ENCODE assay signal across 13 cellular contexts in the genomic region with DNA sequence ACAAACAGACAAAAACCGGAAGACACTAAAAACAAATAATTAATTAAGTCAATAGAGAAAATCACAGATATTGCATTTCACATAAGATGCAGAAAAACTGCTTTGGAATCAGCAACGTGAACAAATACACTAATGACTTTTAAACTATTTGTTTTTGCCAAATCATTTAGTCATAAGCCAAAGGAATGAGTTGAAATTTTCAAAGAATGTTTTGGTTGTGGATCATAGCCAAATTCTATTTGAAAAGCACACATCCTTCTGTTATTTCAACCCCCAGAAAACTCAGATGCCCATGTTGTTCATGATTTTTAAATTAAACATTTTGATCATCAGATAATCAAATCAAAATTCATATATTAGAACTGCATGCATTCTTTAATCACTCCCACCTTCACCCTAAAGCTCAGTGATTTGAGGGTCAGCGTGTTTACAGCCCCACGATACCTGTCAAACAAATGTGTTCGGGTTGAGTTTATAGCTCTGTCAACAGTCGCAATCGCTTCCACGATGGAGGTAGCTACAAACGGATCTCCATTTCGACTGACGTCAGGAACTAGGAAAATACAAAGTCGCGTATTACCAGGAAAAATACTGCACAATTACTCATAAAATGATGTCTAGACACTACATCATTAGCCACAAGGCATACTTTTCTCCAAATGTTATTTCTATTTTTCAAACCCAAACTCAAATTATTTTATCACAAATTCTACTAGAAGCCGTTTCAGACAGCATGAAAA.
DNase-seq lines count a peak whose midpoint lies in the region; ATAC-seq, FAIRE-seq and TF ChIP-seq lines count a peak whose summit lies in the region.
"Had no signal": no experiment of that assay in that cellular context is flagged by ENCODE, and none has a peak within 500 bp of the region (broad histone marks: within the 10 kb centered on the region; RNA-seq: fewer than 3 reads in every experiment).

No MANE protein-coding gene starts in this region.

- H4K20me1 ChIP-seq in fibroblast of lung (ENCODE audit: control insufficient read depth, extremely low read depth, insufficient read depth, low read length): no peaks in the 10 kb centered on the region

- H3K27ac ChIP-seq in RWPE2 (ENCODE audit: poor library complexity, severe bottlenecking) (peak overlapping the region; percentile 52), fibroblast of lung (ENCODE audit: insufficient read depth, low read length) (peak overlapping the region; percentile 86), prostate gland (peak overlapping the region; percentile 11 to 43)
- H3K27ac ChIP-seq: C4-2B had no signal

- H3K36me3 ChIP-seq in RWPE2 (ENCODE audit: low read depth) (peaks cover 50% of the 10 kb centered on the region), fibroblast of lung (ENCODE audit: control insufficient read depth, insufficient read depth, low read length) (peaks cover 18% of the 10 kb centered on the region), prostate gland (peaks cover 0 to 1% of the 10 kb centered on the region in 2 donors)

- H3K27ac Mint-ChIP-seq in T-helper 17 cell: no peak overlapping the region
- H3K27ac Mint-ChIP-seq: activated naive CD8-positive, alpha-beta T cell had no signal

- peaks cover 16% of the 10 kb centered on the region for H3K27me3 Mint-ChIP-seq in T-helper 17 cell

- no peak overlapping the region for H3K9ac ChIP-seq in fibroblast of lung (ENCODE audit: insufficient read depth, low read length)

- H3K27me3 ChIP-seq in RWPE2 (ENCODE audit: insufficient read depth, poor library complexity, severe bottlenecking): no peaks in the 10 kb centered on the region
- H3K27me3 ChIP-seq in fibroblast of lung (ENCODE audit: control insufficient read depth, insufficient read depth, low read length): no peaks in the 10 kb centered on the region
- no peaks in the 10 kb centered on the region for H3K27me3 ChIP-seq in prostate gland (replicated peaks; ENCODE audit: insufficient read depth)

- TF ChIP-seq CTCF in RWPE2 (IDR thresholded peaks at IDR 0.05; ENCODE audit: poor library complexity, severe bottlenecking) (no peak), fibroblast of lung (conservative IDR thresholded peaks at IDR 0.05 in 1 of 2, IDR thresholded peaks at IDR 0.05 in 1 of 2; ENCODE audit: low read depth in 1 of 2, low read length in 2 of 2) (no peak), prostate gland (IDR thresholded peaks at IDR 0.05) (no peak)

- no peak for TF ChIP-seq POLR2A in prostate gland (IDR thresholded peaks at IDR 0.05)
- TF ChIP-seq POLR2A in GM12891 (IDR thresholded peaks at IDR 0.05; ENCODE audit: low read depth, low read length): no peak

- no peak for ATAC-seq in RWPE2 (ENCODE audit: low read depth)
- ATAC-seq in T-helper 17 cell: no peak
- ATAC-seq in GM19455 (IDR thresholded peaks at IDR 0.05; ENCODE audit: unreplicated experiment): no peak
- ATAC-seq: GM12878 had no signal

- WGBS in prostate gland: 69% methylated on average over 14 of the region's 14 CpGs

- no peak overlapping the region for H2AFZ ChIP-seq in fibroblast of lung (ENCODE audit: low read length)

- no peak overlapping the region for H3K4me3 ChIP-seq in RWPE2 (ENCODE audit: severe bottlenecking)
- H3K4me3 ChIP-seq in fibroblast of lung (replicated peaks in 1 of 4; ENCODE audit: control extremely low read depth in 1 of 4, insufficient read depth in 1 of 4, low read depth in 3 of 4, low read length in 4 of 4): no peak overlapping the region
- H3K4me3 ChIP-seq in prostate gland: no peak overlapping the region
- H3K4me3 ChIP-seq: GM12878 had no signal

- peak overlapping the region; percentile 82 for H3K4me2 ChIP-seq in fibroblast of lung (ENCODE audit: extremely low read depth, insufficient read depth, low read length)

- no peak overlapping the region for H3K4me3 Mint-ChIP-seq in T-helper 17 cell
- H3K4me3 Mint-ChIP-seq: activated naive CD8-positive, alpha-beta T cell had no signal

- DNase-seq in AG08395 (ENCODE audit: low spot score) (peak; percentile 73), RWPE2 (ENCODE audit: low spot score) (no peak), fibroblast of lung (ENCODE audit: low read depth in 2 of 2) (peak; percentile 86 to 93), prostate gland (ENCODE audit: low spot score) (no peak), GM12891 (ENCODE audit: insufficient read length, low spot score) (no peak), T-helper 17 cell (no peak), NCI-H510A treated with DMSO at 0.1 percent for 48 hours (lab: John Stamatoyannopoulos, UW) (no peak)
- DNase-seq: activated CD4-positive, alpha-beta T cell treated with anti-CD3 and anti-CD28 coated beads, Interleukin-2, amount 50 U/mL, for 1 hour; SIG-M5 had no signal

- intact Hi-C loops in prostate gland (cut with DNase I): loop anchor here (5.0 kb wide), 2 partner anchors 88 to 168 kb away; a partner anchor contains a TSS

- H3K4me1 ChIP-seq in RWPE2 (ENCODE audit: insufficient read depth, poor library complexity, severe bottlenecking) (peaks cover 18% of the 10 kb centered on the region), fibroblast of lung (ENCODE audit: control insufficient read depth, extremely low read depth, insufficient read depth, low read length) (peaks cover 31% of the 10 kb centered on the region), prostate gland (replicated peaks) (no peaks in the 10 kb centered on the region)

- peaks cover 4% of the 10 kb centered on the region for H3K36me3 Mint-ChIP-seq in T-helper 17 cell (ENCODE audit: low read depth)
- H3K36me3 Mint-ChIP-seq: activated naive CD8-positive, alpha-beta T cell had no signal

- H3K4me1 Mint-ChIP-seq in T-helper 17 cell: peaks cover 2% of the 10 kb centered on the region

- FAIRE-seq in GM12891 (lab: Jason Lieb, UNC): no peak
- FAIRE-seq: GM12878 had no signal

- no peaks in the 10 kb centered on the region for H3K9me3 ChIP-seq in RWPE2 (ENCODE audit: severe bottlenecking)
- no peaks in the 10 kb centered on the region for H3K9me3 ChIP-seq in fibroblast of lung (ENCODE audit: control insufficient read depth, insufficient read depth, low read depth, low read length)
- H3K9me3 ChIP-seq in prostate gland: no peaks in the 10 kb centered on the region
- H3K9me3 ChIP-seq in T-helper 17 cell (ENCODE audit: control insufficient read depth, low read length, poor library complexity, severe bottlenecking): no peaks in the 10 kb centered on the region

- no peaks in the 10 kb centered on the region for H3K79me2 ChIP-seq in fibroblast of lung (ENCODE audit: control insufficient read depth, insufficient read depth, low read length)

TF ChIP-seq in GM12891, 5 proteins besides CTCF, POLR2A, EP300 and RAD21:
- TF ChIP-seq PAX5 (IDR thresholded peaks at IDR 0.05; ENCODE audit: insufficient read depth, low read length, severe bottlenecking) (no peak), POLR2AphosphoS5 (IDR thresholded peaks at IDR 0.05; ENCODE audit: low read depth, low read length) (no peak), POU2F2 (IDR thresholded peaks at IDR 0.05; ENCODE audit: low read depth, low read length) (no peak), SPI1 (IDR thresholded peaks at IDR 0.05; ENCODE audit: low read depth, low read length) (no peak), TAF1 (IDR thresholded peaks at IDR 0.05; ENCODE audit: low read depth, low read length) (no peak)

Comparison
In these comparisons a context has a peak if more than half of its experiments do, and no peak if none do; other contexts are left out.
1. DNase-seq: peak in AG08395 (single experiment) and fibroblast of lung (2 of 2); none in RWPE2 (single experiment), prostate gland (single experiment), GM12891 (single experiment), T-helper 17 cell (0 of 3) and NCI-H510A treated with DMSO at 0.1 percent for 48 hours (single experiment).
2. H3K27ac ChIP-seq: peak in every context shown above with its lines; median percentile 86 in fibroblast of lung; 52 in RWPE2; 27 in prostate gland.